In genomic region chr2:107407974-107408373, GRCh38 we compare ENCODE assay signal across 25 cellular contexts.
DNase-seq lines count a peak whose midpoint lies in the region; ATAC-seq and TF ChIP-seq lines count a peak whose summit lies in the region.
"Had no signal": no experiment of that assay in that cellular context is flagged by ENCODE, and none has a peak within 500 bp of the region (broad histone marks: within the 10 kb centered on the region; RNA-seq: fewer than 3 reads in every experiment).

No MANE protein-coding gene starts in this region.

- H3K4me3 Mint-ChIP-seq in nephron (no peak overlapping the region), osteocyte (ENCODE audit: unreplicated experiment) (no peak overlapping the region)
- H3K4me3 Mint-ChIP-seq: CD14-positive monocyte; CD4-positive, alpha-beta memory T cell; CD4-positive, CD25-positive, alpha-beta regulatory T cell; CD8-positive, alpha-beta memory T cell had no signal

- peaks cover 0 to 9% of the 10 kb centered on the region in 2 donors for H3K4me1 ChIP-seq in right atrium auricular region
- H3K4me1 ChIP-seq: BE2C, BLaER1 had no signal

- DNase-seq in left kidney (ENCODE audit: low read depth, low spot score) (peak; percentile 16), osteocyte (ENCODE audit: extremely low spot score, unreplicated experiment) (no peak), SHP77 (lab: John Stamatoyannopoulos, UW) (no peak), right atrium auricular region (ENCODE audit: low spot score) (no peak)
- DNase-seq: 8988T; ACHN; BE2C; C1 segment of cervical spinal cord; CD4-positive, alpha-beta memory T cell; CD4-positive, CD25-positive, alpha-beta regulatory T cell; CD8-positive, alpha-beta memory T cell; COR-L47; DMS 273 treated with DMSO at 0.1 percent for 48 hours; DMS153; DMS53; DMS79; DND-41; EL; GDM1 had no signal

- TF ChIP-seq CTCF in nephron (IDR thresholded peaks at IDR 0.05; ENCODE audit: unreplicated experiment in 3 of 3), result no peak
- TF ChIP-seq CTCF in osteocyte (IDR thresholded peaks at IDR 0.05), result no peak
- TF ChIP-seq CTCF in right atrium auricular region (IDR thresholded peaks at IDR 0.05), result no peak

- ATAC-seq in HG03469 (IDR thresholded peaks at IDR 0.05; ENCODE audit: unreplicated experiment) (no peak), GM18868 (IDR thresholded peaks at IDR 0.05; ENCODE audit: unreplicated experiment) (no peak)
- ATAC-seq: GM12878 had no signal

- no peak overlapping the region for H3K4me3 ChIP-seq in right atrium auricular region
- H3K4me3 ChIP-seq: BLaER1, GM12878 had no signal

- H3K36me3 Mint-ChIP-seq in nephron (ENCODE audit: low read depth) (no peaks in the 10 kb centered on the region), osteocyte (ENCODE audit: unreplicated experiment) (no peaks in the 10 kb centered on the region)
- H3K36me3 Mint-ChIP-seq: CD14-positive monocyte; CD4-positive, alpha-beta memory T cell; CD4-positive, CD25-positive, alpha-beta regulatory T cell; CD8-positive, alpha-beta memory T cell had no signal

- H3K9me3 ChIP-seq in right atrium auricular region, result no peaks in the 10 kb centered on the region
- H3K9me3 ChIP-seq: BE2C, BLaER1 had no signal

- H3K27me3 Mint-ChIP-seq in nephron (ENCODE audit: low read depth) (no peaks in the 10 kb centered on the region), osteocyte (ENCODE audit: unreplicated experiment) (no peaks in the 10 kb centered on the region)
- H3K27me3 Mint-ChIP-seq: CD4-positive, CD25-positive, alpha-beta regulatory T cell; CD8-positive, alpha-beta memory T cell had no signal

- H3K9me3 Mint-ChIP-seq in nephron, result no peaks in the 10 kb centered on the region
- H3K9me3 Mint-ChIP-seq in osteocyte (ENCODE audit: unreplicated experiment), result no peaks in the 10 kb centered on the region

- H3K4me1 Mint-ChIP-seq in nephron, result peaks cover 41% of the 10 kb centered on the region
- H3K4me1 Mint-ChIP-seq in osteocyte (ENCODE audit: unreplicated experiment), result peaks cover 40% of the 10 kb centered on the region
- H3K4me1 Mint-ChIP-seq: CD14-positive monocyte; CD4-positive, alpha-beta memory T cell; CD4-positive, CD25-positive, alpha-beta regulatory T cell; CD8-positive, alpha-beta memory T cell had no signal

- peak overlapping the region in 2 of 3 experiments; percentile 18 to 53 for H3K27ac Mint-ChIP-seq in nephron
- peak overlapping the region; percentile 36 for H3K27ac Mint-ChIP-seq in osteocyte (ENCODE audit: unreplicated experiment)
- H3K27ac Mint-ChIP-seq: CD14-positive monocyte; CD4-positive, alpha-beta memory T cell; CD4-positive, CD25-positive, alpha-beta regulatory T cell had no signal

- no peaks in the 10 kb centered on the region for H3K27me3 ChIP-seq in right atrium auricular region
- H3K27me3 ChIP-seq: BE2C, BLaER1 had no signal

- no peak overlapping the region for H3K27ac ChIP-seq in right atrium auricular region
- H3K27ac ChIP-seq: BLaER1 had no signal

- no peaks in the 10 kb centered on the region for H3K36me3 ChIP-seq in right atrium auricular region
- H3K36me3 ChIP-seq: BE2C, BLaER1 had no signal
